Comparison of ENCODE assay signal across 2 cellular contexts in the genomic region with DNA sequence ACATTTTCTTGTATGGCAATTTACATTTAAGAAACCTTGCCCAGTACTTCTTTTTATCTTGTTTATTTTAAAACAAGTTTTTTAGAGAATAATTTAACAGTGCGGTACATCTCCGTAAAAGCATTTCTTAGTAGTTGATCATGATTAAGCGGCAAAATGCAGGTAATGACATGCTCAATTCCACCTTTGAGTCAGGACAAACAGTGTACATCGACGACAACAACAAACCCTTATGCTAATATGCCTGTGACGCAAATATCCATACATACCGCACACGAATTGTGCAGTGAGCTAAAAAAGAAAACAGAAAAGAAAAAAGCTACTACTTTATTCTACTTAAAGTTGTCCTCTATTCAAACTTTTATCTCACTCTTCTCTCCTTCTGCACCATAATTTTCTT.
TF ChIP-seq lines count a peak whose summit lies in the region.

No MANE protein-coding gene starts in this region.

TF ChIP-seq in SK-N-SH, 30 proteins besides CTCF, POLR2A, EP300 and RAD21 (continued from another document):
- TF ChIP-seq, protein P1, sequence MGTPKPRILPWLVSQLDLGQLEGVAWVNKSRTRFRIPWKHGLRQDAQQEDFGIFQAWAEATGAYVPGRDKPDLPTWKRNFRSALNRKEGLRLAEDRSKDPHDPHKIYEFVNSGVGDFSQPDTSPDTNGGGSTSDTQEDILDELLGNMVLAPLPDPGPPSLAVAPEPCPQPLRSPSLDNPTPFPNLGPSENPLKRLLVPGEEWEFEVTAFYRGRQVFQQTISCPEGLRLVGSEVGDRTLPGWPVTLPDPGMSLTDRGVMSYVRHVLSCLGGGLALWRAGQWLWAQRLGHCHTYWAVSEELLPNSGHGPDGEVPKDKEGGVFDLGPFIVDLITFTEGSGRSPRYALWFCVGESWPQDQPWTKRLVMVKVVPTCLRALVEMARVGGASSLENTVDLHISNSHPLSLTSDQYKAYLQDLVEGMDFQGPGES (IDR thresholded peaks at IDR 0.05; ENCODE audit: low read depth, low read length): no peak
- TF ChIP-seq RXRA (IDR thresholded peaks at IDR 0.05; ENCODE audit: borderline replicate concordance, low read depth) (no peak; the same call in 1 of the 2 replicates), SIN3A (IDR thresholded peaks at IDR 0.05; ENCODE audit: borderline replicate concordance, low read depth, low read length) (no peak), YY1 (IDR thresholded peaks at IDR 0.05; ENCODE audit: low read depth) (no peak), ZBTB33 (IDR thresholded peaks at IDR 0.05; ENCODE audit: borderline replicate concordance, low read depth) (no peak), NRF1 (IDR thresholded peaks at IDR 0.05; ENCODE audit: low read depth, low read length) (no peak), POLR2AphosphoS5 (IDR thresholded peaks at IDR 0.05; ENCODE audit: low read depth, low read length) (no peak), GABPA (IDR thresholded peaks at IDR 0.05; ENCODE audit: low read depth) (no peak), MEF2A (IDR thresholded peaks at IDR 0.05; ENCODE audit: borderline replicate concordance, low read depth) (no peak), RFX5 (IDR thresholded peaks at IDR 0.05; ENCODE audit: low read length) (no peak)
- TF ChIP-seq, protein P2, sequence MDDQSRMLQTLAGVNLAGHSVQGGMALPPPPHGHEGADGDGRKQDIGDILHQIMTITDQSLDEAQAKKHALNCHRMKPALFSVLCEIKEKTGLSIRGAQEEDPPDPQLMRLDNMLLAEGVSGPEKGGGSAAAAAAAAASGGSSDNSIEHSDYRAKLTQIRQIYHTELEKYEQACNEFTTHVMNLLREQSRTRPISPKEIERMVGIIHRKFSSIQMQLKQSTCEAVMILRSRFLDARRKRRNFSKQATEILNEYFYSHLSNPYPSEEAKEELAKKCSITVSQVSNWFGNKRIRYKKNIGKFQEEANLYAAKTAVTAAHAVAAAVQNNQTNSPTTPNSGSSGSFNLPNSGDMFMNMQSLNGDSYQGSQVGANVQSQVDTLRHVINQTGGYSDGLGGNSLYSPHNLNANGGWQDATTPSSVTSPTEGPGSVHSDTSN (IDR thresholded peaks at IDR 0.05): no peak
- TF ChIP-seq, protein P3, sequence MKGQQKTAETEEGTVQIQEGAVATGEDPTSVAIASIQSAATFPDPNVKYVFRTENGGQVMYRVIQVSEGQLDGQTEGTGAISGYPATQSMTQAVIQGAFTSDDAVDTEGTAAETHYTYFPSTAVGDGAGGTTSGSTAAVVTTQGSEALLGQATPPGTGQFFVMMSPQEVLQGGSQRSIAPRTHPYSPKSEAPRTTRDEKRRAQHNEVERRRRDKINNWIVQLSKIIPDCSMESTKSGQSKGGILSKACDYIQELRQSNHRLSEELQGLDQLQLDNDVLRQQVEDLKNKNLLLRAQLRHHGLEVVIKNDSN (IDR thresholded peaks at IDR 0.05; ENCODE audit: borderline replicate concordance, low read depth): no peak

TF ChIP-seq in SK-N-SH treated with all-trans-retinoic acid at 6 μM for 48 hours, 23 proteins besides CTCF, POLR2A, EP300 and RAD21 (continued from another document):
- TF ChIP-seq, protein P4, sequence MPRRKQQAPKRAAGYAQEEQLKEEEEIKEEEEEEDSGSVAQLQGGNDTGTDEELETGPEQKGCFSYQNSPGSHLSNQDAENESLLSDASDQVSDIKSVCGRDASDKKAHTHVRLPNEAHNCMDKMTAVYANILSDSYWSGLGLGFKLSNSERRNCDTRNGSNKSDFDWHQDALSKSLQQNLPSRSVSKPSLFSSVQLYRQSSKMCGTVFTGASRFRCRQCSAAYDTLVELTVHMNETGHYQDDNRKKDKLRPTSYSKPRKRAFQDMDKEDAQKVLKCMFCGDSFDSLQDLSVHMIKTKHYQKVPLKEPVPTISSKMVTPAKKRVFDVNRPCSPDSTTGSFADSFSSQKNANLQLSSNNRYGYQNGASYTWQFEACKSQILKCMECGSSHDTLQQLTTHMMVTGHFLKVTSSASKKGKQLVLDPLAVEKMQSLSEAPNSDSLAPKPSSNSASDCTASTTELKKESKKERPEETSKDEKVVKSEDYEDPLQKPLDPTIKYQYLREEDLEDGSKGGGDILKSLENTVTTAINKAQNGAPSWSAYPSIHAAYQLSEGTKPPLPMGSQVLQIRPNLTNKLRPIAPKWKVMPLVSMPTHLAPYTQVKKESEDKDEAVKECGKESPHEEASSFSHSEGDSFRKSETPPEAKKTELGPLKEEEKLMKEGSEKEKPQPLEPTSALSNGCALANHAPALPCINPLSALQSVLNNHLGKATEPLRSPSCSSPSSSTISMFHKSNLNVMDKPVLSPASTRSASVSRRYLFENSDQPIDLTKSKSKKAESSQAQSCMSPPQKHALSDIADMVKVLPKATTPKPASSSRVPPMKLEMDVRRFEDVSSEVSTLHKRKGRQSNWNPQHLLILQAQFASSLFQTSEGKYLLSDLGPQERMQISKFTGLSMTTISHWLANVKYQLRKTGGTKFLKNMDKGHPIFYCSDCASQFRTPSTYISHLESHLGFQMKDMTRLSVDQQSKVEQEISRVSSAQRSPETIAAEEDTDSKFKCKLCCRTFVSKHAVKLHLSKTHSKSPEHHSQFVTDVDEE (CRISPR knock-in tag; IDR thresholded peaks at IDR 0.05): no peak
- TF ChIP-seq GLIS3 (CRISPR knock-in tag; IDR thresholded peaks at IDR 0.05): no peak
- TF ChIP-seq, protein P5, sequence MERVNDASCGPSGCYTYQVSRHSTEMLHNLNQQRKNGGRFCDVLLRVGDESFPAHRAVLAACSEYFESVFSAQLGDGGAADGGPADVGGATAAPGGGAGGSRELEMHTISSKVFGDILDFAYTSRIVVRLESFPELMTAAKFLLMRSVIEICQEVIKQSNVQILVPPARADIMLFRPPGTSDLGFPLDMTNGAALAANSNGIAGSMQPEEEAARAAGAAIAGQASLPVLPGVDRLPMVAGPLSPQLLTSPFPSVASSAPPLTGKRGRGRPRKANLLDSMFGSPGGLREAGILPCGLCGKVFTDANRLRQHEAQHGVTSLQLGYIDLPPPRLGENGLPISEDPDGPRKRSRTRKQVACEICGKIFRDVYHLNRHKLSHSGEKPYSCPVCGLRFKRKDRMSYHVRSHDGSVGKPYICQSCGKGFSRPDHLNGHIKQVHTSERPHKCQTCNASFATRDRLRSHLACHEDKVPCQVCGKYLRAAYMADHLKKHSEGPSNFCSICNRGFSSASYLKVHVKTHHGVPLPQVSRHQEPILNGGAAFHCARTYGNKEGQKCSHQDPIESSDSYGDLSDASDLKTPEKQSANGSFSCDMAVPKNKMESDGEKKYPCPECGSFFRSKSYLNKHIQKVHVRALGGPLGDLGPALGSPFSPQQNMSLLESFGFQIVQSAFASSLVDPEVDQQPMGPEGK (CRISPR knock-in tag; IDR thresholded peaks at IDR 0.05; ENCODE audit: borderline replicate concordance): no peak
- no peak for TF ChIP-seq BACH2 (CRISPR knock-in tag; IDR thresholded peaks at IDR 0.05; ENCODE audit: borderline replicate concordance)
- TF ChIP-seq, protein P6, sequence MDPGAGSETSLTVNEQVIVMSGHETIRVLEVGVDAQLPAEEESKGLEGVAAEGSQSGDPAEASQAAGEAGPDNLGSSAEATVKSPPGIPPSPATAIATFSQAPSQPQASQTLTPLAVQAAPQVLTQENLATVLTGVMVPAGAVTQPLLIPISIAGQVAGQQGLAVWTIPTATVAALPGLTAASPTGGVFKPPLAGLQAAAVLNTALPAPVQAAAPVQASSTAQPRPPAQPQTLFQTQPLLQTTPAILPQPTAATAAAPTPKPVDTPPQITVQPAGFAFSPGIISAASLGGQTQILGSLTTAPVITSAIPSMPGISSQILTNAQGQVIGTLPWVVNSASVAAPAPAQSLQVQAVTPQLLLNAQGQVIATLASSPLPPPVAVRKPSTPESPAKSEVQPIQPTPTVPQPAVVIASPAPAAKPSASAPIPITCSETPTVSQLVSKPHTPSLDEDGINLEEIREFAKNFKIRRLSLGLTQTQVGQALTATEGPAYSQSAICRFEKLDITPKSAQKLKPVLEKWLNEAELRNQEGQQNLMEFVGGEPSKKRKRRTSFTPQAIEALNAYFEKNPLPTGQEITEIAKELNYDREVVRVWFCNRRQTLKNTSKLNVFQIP (CRISPR knock-in tag; IDR thresholded peaks at IDR 0.05; ENCODE audit: borderline replicate concordance, low read depth): no peak
